Comparison of ENCODE assay signal across 30 cellular contexts in genomic region chr11:61142424-61142823, GRCh38. TPM values are rescaled to one million over a fixed set of nuclear protein-coding genes. Genes with fewer than 3 reads are reported as not detected.
DNase-seq lines count a peak whose midpoint lies in the region; ATAC-seq and TF ChIP-seq lines count a peak whose summit lies in the region.
"Had no signal": no experiment of that assay in that cellular context is flagged by ENCODE, and none has a peak within 500 bp of the region (broad histone marks: within the 10 kb centered on the region; RNA-seq: fewer than 3 reads in every experiment).

No MANE protein-coding gene starts in this region.

- BruUV-seq in PC-3 (replicated peaks; lab: Mats Ljungman, UMichigan): no TSS peak

- WGBS in GM23248 (ENCODE audit: low coverage in 1 of 2, low lambda C conversion rate in 2 of 2, missing lambda C conversion rate in 2 of 2), 2 experiments: 100% methylated on average over 1 of the region's 1 CpG

- DNase-seq in GM23248 (peak; percentile 71), PC-3 (peak; percentile 58), foreskin fibroblast (peak; percentile 27 to 62), NCI-H2196 (lab: John Stamatoyannopoulos, UW; ENCODE audit: unreplicated experiment) (no peak), NOMO-1 treated with dmso at 0.1 percent for 144 hours (lab: John Stamatoyannopoulos, UW; ENCODE audit: unreplicated experiment) (no peak), Ammon's horn (ENCODE audit: low spot score) (no peak)
- DNase-seq: activated CD8-positive, alpha-beta memory T cell treated with anti-CD3 and anti-CD28 coated beads for 24 hours; adrenal gland; body of pancreas; cerebellar nuclear complex; COR-L47; dermis blood vessel endothelial cell; endodermal cell; KBM-7; naive thymus-derived CD4-positive, alpha-beta T cell; NCI-H1417 treated with DMSO at 0.1 percent for 48 hours; NCI-H2029 treated with DMSO at 0.1 percent for 48 hours; NCI-H2227 treated with DMSO at 0.1 percent for 48 hours; NCI-H69; occipital lobe; Peyer's patch; stimulated activated CD4-positive, alpha-beta T cell treated with anti-CD3 and anti-CD28 coated beads, Interleukin-4, amount 100 ng/mL, for 1 hour; thyroid gland had no signal

- H3K4me2 ChIP-seq in BLaER1 (peak overlapping the region; percentile 91), GM23248 (ENCODE audit: unreplicated experiment) (no peak overlapping the region), PC-3 (ENCODE audit: low read length) (no peak overlapping the region)

- no peak overlapping the region for H3K4me3 ChIP-seq in BLaER1
- H3K4me3 ChIP-seq in GM23248: no peak overlapping the region
- no peak overlapping the region for H3K4me3 ChIP-seq in PC-3 (ENCODE audit: low read length)
- H3K4me3 ChIP-seq in foreskin fibroblast (ENCODE audit: low read depth in 1 of 2, low read length in 2 of 2): no peak overlapping the region
- H3K4me3 ChIP-seq: adrenal gland, body of pancreas, esophagus muscularis mucosa, gastroesophageal sphincter, lower lobe of right lung, Peyer's patch, sigmoid colon, thyroid gland had no signal

- no peak for TF ChIP-seq CTCF in PC-3 (conservative IDR thresholded peaks at IDR 0.05; ENCODE audit: low read depth, low read length)
- TF ChIP-seq CTCF in foreskin fibroblast (IDR thresholded peaks at IDR 0.05; ENCODE audit: low read depth, low read length): no peak

- in situ Hi-C loops in GM23248 (cut with MboI): no loop called here

- H3K9ac ChIP-seq in BLaER1 (no peak overlapping the region), GM23248 (no peak overlapping the region), PC-3 (ENCODE audit: low read length) (no peak overlapping the region)

- POLR2A ChIA-PET in PC-3 (lab: Charles Lee; ENCODE audit: unreplicated experiment): no interaction called here

- H3K9me3 ChIP-seq in BLaER1 (no peaks in the 10 kb centered on the region), GM23248 (ENCODE audit: low read depth) (no peaks in the 10 kb centered on the region), PC-3 (ENCODE audit: low read length) (no peaks in the 10 kb centered on the region)
- H3K9me3 ChIP-seq: adrenal gland, body of pancreas, esophagus muscularis mucosa, gastroesophageal sphincter, lower lobe of right lung, Peyer's patch, sigmoid colon, thyroid gland had no signal

- H3K79me2 ChIP-seq in GM23248 (ENCODE audit: insufficient read depth) (peaks cover 78% of the 10 kb centered on the region), PC-3 (ENCODE audit: low read length) (peaks cover 49% of the 10 kb centered on the region)

- peaks cover 14% of the 10 kb centered on the region; the same call in 1 of the 2 replicates for H3F3A ChIP-seq in GM23248 (ENCODE audit: insufficient read depth)
- no peaks in the 10 kb centered on the region for H3F3A ChIP-seq in PC-3 (ENCODE audit: low read length, unreplicated experiment)

- H3K27ac ChIP-seq in BLaER1: no peak overlapping the region
- H3K27ac ChIP-seq in GM23248: no peak overlapping the region
- H3K27ac ChIP-seq in PC-3 (ENCODE audit: low read length): no peak overlapping the region
- H3K27ac ChIP-seq: adrenal gland, body of pancreas, esophagus muscularis mucosa, gastroesophageal sphincter, lower lobe of right lung, sigmoid colon, thyroid gland had no signal

- H3K27me3 ChIP-seq in BLaER1 (0 out of 2 replicates have a peak, but pooled peaks cover 2% of the 10 kb centered on the region), GM23248 (replicated peaks; ENCODE audit: insufficient read depth) (no peaks in the 10 kb centered on the region), PC-3 (ENCODE audit: low read length) (no peaks in the 10 kb centered on the region)
- H3K27me3 ChIP-seq: adrenal gland, body of pancreas, esophagus muscularis mucosa, gastroesophageal sphincter, Peyer's patch, sigmoid colon, thyroid gland had no signal

- CTCF ChIA-PET in PC-3 (lab: Charles Lee): interaction anchor here (0.6 kb wide), 1 partner anchor 24 kb away, joined by 3 read pairs; no protein-coding TSS in a partner anchor

- H4K20me1 ChIP-seq in BLaER1 (peaks cover 78% of the 10 kb centered on the region), GM23248 (ENCODE audit: insufficient read depth) (no peaks in the 10 kb centered on the region; the same call in 1 of the 2 replicates), PC-3 (ENCODE audit: low read length) (no peaks in the 10 kb centered on the region)

- ATAC-seq in PC-3: peak; percentile 85
- ATAC-seq: gastroesophageal sphincter had no signal

- intact Hi-C loops in PC-3 (cut with micrococcal nuclease): no loop called here

- H3K9me2 ChIP-seq in GM23248 (ENCODE audit: insufficient read depth) (no peaks in the 10 kb centered on the region), PC-3 (replicated peaks; ENCODE audit: low read length) (no peaks in the 10 kb centered on the region)

- H3K4me1 ChIP-seq in BLaER1 (peaks cover 86% of the 10 kb centered on the region), GM23248 (ENCODE audit: insufficient read depth) (peaks cover 20% of the 10 kb centered on the region), PC-3 (ENCODE audit: insufficient read depth, low read length) (peaks cover 3% of the 10 kb centered on the region; the same call in 1 of the 2 replicates)

- H2AFZ ChIP-seq in GM23248 (no peak overlapping the region), PC-3 (ENCODE audit: low read length) (no peak overlapping the region)

- H3K36me3 ChIP-seq in BLaER1 (no peaks in the 10 kb centered on the region), GM23248 (ENCODE audit: low read depth) (no peaks in the 10 kb centered on the region), PC-3 (ENCODE audit: low read depth, low read length) (no peaks in the 10 kb centered on the region)
- H3K36me3 ChIP-seq: thyroid gland had no signal

RNA-seq across cellular contexts. Expression of gene VPS37C, which starts 18.8 kb away (rescaled TPM):
- 13.4 and 18.7 TPM in 2 replicates for total RNA-seq in GM23248 (2014; rRNA removed; shearing (Covaris generic))
- 12.1 and 13.1 TPM in 2 replicates for polyA plus RNA-seq in GM23248 (2016; fragmentation: Nextera tagmentation; extraction: Ambion mirVana)
- total RNA-seq in PC-3 (2014; rRNA removed): 28.9 and 34.9 TPM in 2 replicates

RNA-seq across cellular contexts. Expression of gene CD5, which starts 40.1 kb away (rescaled TPM):
- not detected in 2 replicates for total RNA-seq in GM23248 (2014; rRNA removed; shearing (Covaris generic))
- not detected in 2 replicates for polyA plus RNA-seq in GM23248 (2016; fragmentation: Nextera tagmentation; extraction: Ambion mirVana)
- 0.11 and 0.12 TPM in 2 replicates for total RNA-seq in PC-3 (2014; rRNA removed)
- total RNA-seq: dermis blood vessel endothelial cell, endodermal cell, occipital lobe, pulmonary artery endothelial cell had no signal
- polyA plus RNA-seq: AG04450 had no signal

Comparison
In these comparisons a context has a peak if more than half of its experiments do, and no peak if none do; other contexts are left out.
1. DNase-seq: peak in GM23248 (single experiment), PC-3 (single experiment) and foreskin fibroblast (2 of 2); none in NCI-H2196 (single experiment), NOMO-1 treated with dmso at 0.1 percent for 144 hours (single experiment) and Ammon's horn (single experiment).